ENCODE assay signal across 1 cellular context in the genomic region with DNA sequence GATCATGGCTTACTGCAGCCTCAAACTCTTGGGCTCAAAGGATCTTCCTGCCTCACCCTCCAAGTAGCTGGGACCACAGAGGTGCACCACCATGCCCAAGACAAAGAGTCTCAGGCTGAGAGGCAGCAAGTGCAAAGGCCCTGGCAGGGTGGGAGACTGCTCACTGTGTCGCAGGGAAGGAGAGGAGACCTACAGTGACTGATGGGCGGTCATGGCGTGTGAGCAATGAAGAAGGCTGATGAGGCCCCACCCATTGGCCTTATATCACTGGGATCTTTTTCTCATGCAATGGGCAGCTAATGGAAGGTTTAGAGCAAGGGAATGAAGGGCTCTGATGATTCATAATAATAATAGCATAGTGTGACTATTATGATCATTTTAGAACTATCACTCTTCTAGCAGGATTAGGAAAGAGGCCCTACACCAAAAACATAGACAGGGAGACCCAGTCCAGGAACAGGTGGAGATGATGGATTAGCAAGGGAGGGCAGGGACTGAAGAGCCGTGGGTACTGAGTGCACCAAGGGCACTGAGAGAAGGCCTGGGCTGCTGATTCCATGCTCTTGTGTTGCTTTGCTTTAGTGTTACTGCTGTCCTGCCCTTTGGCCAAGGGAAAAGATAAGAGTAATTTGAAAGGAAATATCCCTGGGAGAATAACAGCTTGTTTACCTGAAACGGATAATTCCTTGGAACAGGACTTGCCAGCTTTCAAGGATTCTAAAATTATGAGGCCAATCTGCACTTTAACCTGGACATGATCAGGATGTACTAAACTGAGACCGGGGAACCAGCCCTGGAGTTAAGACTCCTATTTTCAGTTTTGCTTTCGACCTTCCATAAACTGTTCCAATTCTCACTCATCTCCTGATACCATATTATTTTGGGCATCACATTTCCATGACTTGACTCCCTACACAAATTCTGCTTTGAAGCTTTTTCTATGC.
TF ChIP-seq lines count a peak whose summit lies in the region.

No MANE protein-coding gene starts in this region.

TF ChIP-seq in K562, 482 proteins besides CTCF, POLR2A, EP300 and RAD21:
- TF ChIP-seq ZNF140 (CRISPR knock-in tag; IDR thresholded peaks at IDR 0.05) (no peak), BDP1 (IDR thresholded peaks at IDR 0.05; ENCODE audit: insufficient read depth, insufficient read length) (no peak), ZNF124 (CRISPR knock-in tag; IDR thresholded peaks at IDR 0.05) (no peak), ZNF518B (CRISPR knock-in tag; IDR thresholded peaks at IDR 0.05) (no peak), ZNF311 (CRISPR knock-in tag; IDR thresholded peaks at IDR 0.05) (no peak), NR3C1 (CRISPR knock-in tag; IDR thresholded peaks at IDR 0.05) (no peak), YY1 (IDR thresholded peaks at IDR 0.05; ENCODE audit: borderline replicate concordance in 1 of 3, control insufficient read depth in 1 of 3, extremely low read depth in 1 of 3, insufficient read depth in 3 of 3, insufficient read length in 1 of 3, insufficient replicate concordance in 2 of 3, low read depth in 1 of 3, low read length in 2 of 3) (no peak), KLF1 (tag; IDR thresholded peaks at IDR 0.05) (no peak), HES1 (IDR thresholded peaks at IDR 0.05; ENCODE audit: low read depth) (no peak), TAF7 (tag; IDR thresholded peaks at IDR 0.05) (no peak), ZNF239 (CRISPR knock-in tag; IDR thresholded peaks at IDR 0.05) (no peak), EP400 (IDR thresholded peaks at IDR 0.05) (no peak), GABPA (tag; conservative IDR thresholded peaks at IDR 0.05; ENCODE audit: low read depth) (no peak)
